ENCODE assay signal across 9 cellular contexts in genomic region chr7:1539346-1540321, GRCh38. TPM values are rescaled to one million over a fixed set of nuclear protein-coding genes. Genes with fewer than 3 reads are reported as not detected.
A peak's percentile ranks its signal among the peaks of the same experiment; 100 is the strongest.
DNase-seq lines count a peak whose midpoint lies in the region; ATAC-seq, FAIRE-seq and TF ChIP-seq lines count a peak whose summit lies in the region.
"Had no signal": no experiment of that assay in that cellular context is flagged by ENCODE, and none has a peak within 500 bp of the region (broad histone marks: within the 10 kb centered on the region; RNA-seq: fewer than 3 reads in every experiment).

No MANE protein-coding gene starts in this region.

- no peak for TF ChIP-seq RAD21 in SK-N-SH (IDR thresholded peaks at IDR 0.05; ENCODE audit: low read length)

- peaks cover 3% of the 10 kb centered on the region for H3K27me3 Mint-ChIP-seq in type B pancreatic cell

- no peaks in the 10 kb centered on the region for H4K20me1 ChIP-seq in SK-N-SH (ENCODE audit: insufficient read depth)

- H3K4me3 ChIP-seq in SK-N-SH (ENCODE audit: low read depth in 2 of 2, low read length in 1 of 2) (peak overlapping the region in 1 of 2 experiments; percentile 64; a peak in 1 of 4 replicates), kidney (ENCODE audit: low read length in 2 of 2) (no peak overlapping the region)

- H3K27ac ChIP-seq in SK-N-SH (ENCODE audit: low read depth in 2 of 2, low read length in 1 of 2) (peak overlapping the region in 1 of 2 experiments; percentile 100; a peak in 1 of 4 replicates), kidney (ENCODE audit: low read depth in 2 of 2, low read length in 2 of 2) (peak overlapping the region; percentile 99 to 100)

- H3K36me3 ChIP-seq in SK-N-SH (replicated peaks in 1 of 2; ENCODE audit: control insufficient read depth in 1 of 2, insufficient read depth in 2 of 2, low read length in 1 of 2) (peaks cover 6 to 43% of the 10 kb centered on the region in 2 experiments), kidney (ENCODE audit: control insufficient read depth in 1 of 2, insufficient read depth in 2 of 2, low read length in 2 of 2) (peaks cover 0 to 12% of the 10 kb centered on the region in 2 donors)

- ATAC-seq in SK-N-SH treated with all-trans-retinoic acid at 6 μM for 48 hours = no peak

- POLR2A ChIA-PET in SK-N-SH (lab: Yijun Ruan, JAX) = no interaction called here

- H3K4me1 Mint-ChIP-seq in type B pancreatic cell (ENCODE audit: unreplicated experiment) = peaks cover 10% of the 10 kb centered on the region

- H3K4me3 Mint-ChIP-seq in type B pancreatic cell = no peak overlapping the region

- H3F3A ChIP-seq in SK-N-SH (replicated peaks; ENCODE audit: insufficient read depth) = peaks cover 5% of the 10 kb centered on the region

- no peak for TF ChIP-seq CTCF in SK-N-SH (IDR thresholded peaks at IDR 0.05)
- TF ChIP-seq CTCF in kidney (IDR thresholded peaks at IDR 0.05; ENCODE audit: borderline replicate concordance, extremely low read depth, insufficient read depth) = no peak
- no peak for TF ChIP-seq CTCF in type B pancreatic cell (conservative IDR thresholded peaks at IDR 0.05)

- CTCF ChIA-PET in SK-N-SH (lab: Yijun Ruan, JAX) = interaction anchor here (1.1 to 2.6 kb wide), 3 partner anchors 9 to 66 kb away, joined by 3 to 10 read pairs (median 6); partner anchors contain the start of gene TMEM184A

- H3K9me3 ChIP-seq in SK-N-SH (no peaks in the 10 kb centered on the region), kidney (ENCODE audit: control insufficient read depth in 1 of 2, low read length in 2 of 2) (no peaks in the 10 kb centered on the region)

- peaks cover 57% of the 10 kb centered on the region for H3K79me2 ChIP-seq in SK-N-SH (ENCODE audit: insufficient read depth)

- H3K27me3 ChIP-seq in SK-N-SH (ENCODE audit: insufficient read depth) = no peaks in the 10 kb centered on the region

- 93% methylated on average over 44 of the region's 68 CpGs for WGBS in SK-N-SH (ENCODE audit: low lambda C conversion rate)

- H3K9me3 Mint-ChIP-seq in type B pancreatic cell = no peaks in the 10 kb centered on the region

- peak overlapping the region; percentile 48 for H3K27ac Mint-ChIP-seq in type B pancreatic cell

- no peaks in the 10 kb centered on the region for H3K36me3 Mint-ChIP-seq in type B pancreatic cell

- H2AFZ ChIP-seq in SK-N-SH (ENCODE audit: low read depth) = no peak overlapping the region

- H3K9ac ChIP-seq in SK-N-SH = peak overlapping the region; percentile 98; the same call in 1 of the 2 replicates
- H3K9ac ChIP-seq in kidney (ENCODE audit: low read length in 2 of 2) = peak overlapping the region in 1 of 2 donors; percentile 29

- no peaks in the 10 kb centered on the region for H3K9me2 ChIP-seq in SK-N-SH

- peaks cover 21 to 29% of the 10 kb centered on the region in 2 experiments; a peak in 3 of 4 replicates for H3K4me1 ChIP-seq in SK-N-SH (ENCODE audit: control insufficient read depth in 1 of 2, insufficient read depth in 2 of 2, low read depth in 1 of 2, low read length in 1 of 2)
- H3K4me1 ChIP-seq in kidney (ENCODE audit: control insufficient read depth in 1 of 2, insufficient read depth in 1 of 2, low read depth in 1 of 2, low read length in 2 of 2) = peaks cover 16% of the 10 kb centered on the region in 2 donors

- no peak for TF ChIP-seq EP300 in SK-N-SH (IDR thresholded peaks at IDR 0.05; ENCODE audit: borderline replicate concordance in 1 of 2, low read depth in 1 of 2, low read length in 1 of 2)

- H3K4me2 ChIP-seq in SK-N-SH = peak overlapping the region; percentile 100

- intact Hi-C loops in kidney (cut with DNase I) = no loop called here

- DNase-seq in SK-N-SH = no peak
- DNase-seq in kidney = peak; percentile 84
- DNase-seq in type B pancreatic cell (ENCODE audit: extremely low spot score, unreplicated experiment) = no peak
- no peak for DNase-seq in activated effector memory CD4-positive, alpha-beta T cell treated with Interleukin-2 at 50 U/mL for 16 hours
- no peak for DNase-seq in GM12891 (ENCODE audit: insufficient read length, low spot score)
- DNase-seq: central memory CD4-positive, alpha-beta T cell; H7; substantia nigra had no signal

- no peak for FAIRE-seq in kidney (lab: Jason Lieb, UNC)
- FAIRE-seq in GM12891 (lab: Jason Lieb, UNC) = no peak

- no peak for TF ChIP-seq POLR2A in GM12891 (IDR thresholded peaks at IDR 0.05; ENCODE audit: low read depth, low read length)

TF ChIP-seq in SK-N-SH, 30 proteins besides CTCF, POLR2A, EP300 and RAD21 (continues in another document):
- TF ChIP-seq CHD2 (IDR thresholded peaks at IDR 0.05; ENCODE audit: low read length, partially characterized antibody) = no peak

TF ChIP-seq in SK-N-SH treated with all-trans-retinoic acid at 6 μM for 48 hours, 23 proteins besides CTCF, POLR2A, EP300 and RAD21 (continues in another document):
- TF ChIP-seq ZFP3 (CRISPR knock-in tag; IDR thresholded peaks at IDR 0.05) (no peak), ZNF70 (CRISPR knock-in tag; IDR thresholded peaks at IDR 0.05) (no peak)

TF ChIP-seq in GM12891, 5 proteins besides CTCF, POLR2A, EP300 and RAD21:
- TF ChIP-seq TAF1 (IDR thresholded peaks at IDR 0.05; ENCODE audit: low read depth, low read length) = no peak
- no peak for TF ChIP-seq SPI1 (IDR thresholded peaks at IDR 0.05; ENCODE audit: low read depth, low read length)
- no peak for TF ChIP-seq POU2F2 (IDR thresholded peaks at IDR 0.05; ENCODE audit: low read depth, low read length)
- TF ChIP-seq PAX5 (IDR thresholded peaks at IDR 0.05; ENCODE audit: insufficient read depth, low read length, severe bottlenecking) = no peak
- TF ChIP-seq POLR2AphosphoS5 (IDR thresholded peaks at IDR 0.05; ENCODE audit: low read depth, low read length) = no peak

RNA-seq across cellular contexts. Expression of gene MAFK, which starts 9.1 kb away (rescaled TPM):
- 33.0 and 33.2 TPM in 2 replicates for polyA plus RNA-seq in SK-N-SH (2012; rRNA removed)
- 8.3 and 12.2 TPM in 2 replicates for polyA plus RNA-seq in SK-N-SH (2012; cell fraction: cytosol; rRNA removed)
- 240 and 252 TPM in 2 replicates for polyA plus RNA-seq in SK-N-SH (2012; cell fraction: nucleus; rRNA removed)
- total RNA-seq in kidney = 37.0 TPM
- polyA plus RNA-seq in kidney (ENCODE audit: insufficient read depth, low read depth, low replicate concordance) = 12.9 TPM
- total RNA-seq in type B pancreatic cell (ENCODE audit: low replicate concordance) = 8.2 and 19.9 TPM in 2 replicates
- polyA plus RNA-seq in GM12891 (2012; ENCODE audit: low read depth, missing spikeins) = 8.2 TPM

RNA-seq across cellular contexts. Expression of gene TMEM184A, which starts 16.4 kb away (rescaled TPM):
- polyA plus RNA-seq in SK-N-SH (2012; rRNA removed) = 1.5 and 1.8 TPM in 2 replicates
- polyA plus RNA-seq in SK-N-SH (2012; cell fraction: cytosol; rRNA removed) = 0.43 and 0.46 TPM in 2 replicates
- polyA plus RNA-seq in SK-N-SH (2012; cell fraction: nucleus; rRNA removed) = 6.5 and 6.7 TPM in 2 replicates
- total RNA-seq in kidney = 11.0 TPM
- 6.8 TPM for polyA plus RNA-seq in kidney (ENCODE audit: insufficient read depth, low read depth, low replicate concordance)
- total RNA-seq in type B pancreatic cell (ENCODE audit: low replicate concordance) = 6.6 and 7.6 TPM in 2 replicates
- 0.04 TPM for polyA plus RNA-seq in GM12891 (2012; ENCODE audit: low read depth, missing spikeins)

RNA-seq across cellular contexts. Expression of gene PSMG3, which starts 30.2 kb away (rescaled TPM):
- polyA plus RNA-seq in SK-N-SH (2012; rRNA removed) (106 and 109 TPM in 2 replicates), kidney (ENCODE audit: insufficient read depth, low read depth, low replicate concordance) (66.6 TPM)
- 71.7 and 94.8 TPM in 2 replicates for polyA plus RNA-seq in SK-N-SH (2012; cell fraction: cytosol; rRNA removed)
- 82.8 and 87.7 TPM in 2 replicates for polyA plus RNA-seq in SK-N-SH (2012; cell fraction: nucleus; rRNA removed)
- total RNA-seq in kidney (29.7 TPM), type B pancreatic cell (ENCODE audit: low replicate concordance) (27.0 and 35.2 TPM in 2 replicates)
- 35.2 TPM for polyA plus RNA-seq in GM12891 (2012; ENCODE audit: low read depth, missing spikeins)

RNA-seq across cellular contexts. Expression of gene INTS1, which starts 35.4 kb away (rescaled TPM):
- 35.7 and 48.1 TPM in 2 replicates for polyA plus RNA-seq in SK-N-SH (2012; rRNA removed)
- polyA plus RNA-seq in SK-N-SH (2012; cell fraction: cytosol; rRNA removed) = 12.0 and 22.3 TPM in 2 replicates
- polyA plus RNA-seq in SK-N-SH (2012; cell fraction: nucleus; rRNA removed) = 148 and 184 TPM in 2 replicates
- total RNA-seq in kidney = 91.3 TPM
- polyA plus RNA-seq in kidney (ENCODE audit: insufficient read depth, low read depth, low replicate concordance) = 62.8 TPM
- total RNA-seq in type B pancreatic cell (ENCODE audit: low replicate concordance) = 112 and 134 TPM in 2 replicates
- 33.2 TPM for polyA plus RNA-seq in GM12891 (2012; ENCODE audit: low read depth, missing spikeins)
